In the genomic region with DNA sequence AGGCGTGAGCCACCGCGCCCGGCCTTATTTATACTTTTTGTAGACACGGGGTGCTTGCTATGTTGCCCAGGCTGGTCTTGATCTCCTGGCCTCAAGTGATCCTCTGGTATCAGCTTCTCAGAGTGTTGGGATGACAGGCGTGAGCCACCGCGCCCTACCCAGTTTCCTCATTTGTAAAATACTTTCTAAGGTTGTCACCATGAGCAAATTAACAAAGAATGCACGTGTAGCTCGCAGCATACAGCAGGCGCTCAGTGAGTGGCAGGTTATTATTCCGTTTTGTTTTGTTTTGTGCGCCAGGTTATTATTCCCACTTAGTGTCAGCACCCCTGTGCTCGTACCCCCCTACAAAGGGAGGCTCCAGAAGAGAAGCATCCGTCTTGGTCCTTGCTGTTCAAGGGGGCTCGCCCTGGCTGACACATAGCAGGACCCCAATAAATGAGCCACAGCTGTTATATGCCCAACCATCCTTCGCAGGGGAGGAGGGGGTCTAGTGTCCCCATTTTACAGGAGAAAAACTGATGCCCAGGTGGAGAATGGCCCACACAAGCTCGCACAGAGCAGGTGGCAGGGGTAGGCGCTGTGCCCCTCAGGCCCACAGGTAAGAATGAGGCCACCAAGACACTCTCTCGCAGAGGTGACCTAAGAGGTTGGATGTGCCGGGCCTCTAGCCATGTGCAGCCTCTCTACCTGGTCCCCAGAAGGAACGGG, we compare ENCODE assay signal across 8 cellular contexts. TPM values are rescaled to one million over a fixed set of nuclear protein-coding genes. Genes with fewer than 3 reads are reported as not detected.
DNase-seq lines count a peak whose midpoint lies in the region; ATAC-seq and TF ChIP-seq lines count a peak whose summit lies in the region.

No MANE protein-coding gene starts in this region.

- intact Hi-C loops in heart right ventricle (cut with DNase I) (loop anchor here in 4 of 10 donors (5.0 kb wide), 3 partner anchors 42 to 58 kb away; partner anchors contain the start of genes SMCR8 (in 1 of the 4) and TOP3A (in 1 of the 4)), cardiac septum (cut with DNase I) (loop anchor here (2.0 kb wide), 3 partner anchors 35 to 75 kb away; partner anchors contain the start of genes LLGL1, SMCR8 and TOP3A)

- POLR2A ChIA-PET in activated CD4-positive, alpha-beta memory T cell treated with anti-CD3 and anti-CD28 coated beads, Interleukin-2, amount 10 ng/mL, durations not matched to agents 7 days and 5 days (lab: Charles Lee), result interaction anchor here (2.4 kb wide), 1 partner anchor 9 kb away, joined by 6 read pairs; no protein-coding TSS in a partner anchor

- peak overlapping the region in 9 of 10 donors; percentile 59 to 96 (median 88) for H3K4me3 ChIP-seq in heart right ventricle
- peak overlapping the region; percentile 99; the same call in 1 of the 2 replicates for H3K4me3 ChIP-seq in iPS-18c (ENCODE audit: insufficient read depth, low read depth, low read length)

- H3K36me3 Mint-ChIP-seq in activated CD4-positive, alpha-beta memory T cell treated with anti-CD3 and anti-CD28 coated beads, Interleukin-2, amount 10 ng/mL, durations not matched to agents 7 days and 5 days (ENCODE audit: low read depth), result peaks cover 16% of the 10 kb centered on the region

- peak overlapping the region; percentile 77 for H3K27ac Mint-ChIP-seq in activated CD4-positive, alpha-beta memory T cell treated with anti-CD3 and anti-CD28 coated beads, Interleukin-2, amount 10 ng/mL, durations not matched to agents 7 days and 5 days

- peak overlapping the region in 9 of 10 donors; percentile 92 to 99 (median 97) for H3K27ac ChIP-seq in heart right ventricle
- H3K27ac ChIP-seq in temporal lobe (ENCODE audit: low read depth, low read length), result peak overlapping the region; percentile 83

- CTCF ChIA-PET in activated CD4-positive, alpha-beta memory T cell treated with anti-CD3 and anti-CD28 coated beads, Interleukin-2, amount 10 ng/mL, durations not matched to agents 7 days and 5 days (lab: Charles Lee), result interaction anchor here (1.2 kb wide), 1 partner anchor 8 kb away, joined by 6 read pairs; no protein-coding TSS in a partner anchor

- peak overlapping the region; percentile 75 for H3K4me3 Mint-ChIP-seq in activated CD4-positive, alpha-beta memory T cell treated with anti-CD3 and anti-CD28 coated beads, Interleukin-2, amount 10 ng/mL, durations not matched to agents 7 days and 5 days

- peaks cover 21 to 65% (median 56%) of the 10 kb centered on the region in 9 donors for H3K4me1 ChIP-seq in heart right ventricle

- H3K9me3 ChIP-seq in heart right ventricle (no peaks in the 10 kb centered on the region), iPS-18c (ENCODE audit: control insufficient read depth, insufficient read depth, low read length) (no peaks in the 10 kb centered on the region)

- 67 to 70% methylated on average over 22 of the region's 22 CpGs for WGBS in heart right ventricle, 2 donors

- ATAC-seq in heart right ventricle, result peak in 1 of 8 donors; percentile 0
- ATAC-seq in GM21529 (IDR thresholded peaks at IDR 0.05; ENCODE audit: unreplicated experiment), result no peak

- peaks cover 40% of the 10 kb centered on the region for H3K4me1 Mint-ChIP-seq in activated CD4-positive, alpha-beta memory T cell treated with anti-CD3 and anti-CD28 coated beads, Interleukin-2, amount 10 ng/mL, durations not matched to agents 7 days and 5 days

- peaks cover 3 to 44% (median 33%) of the 10 kb centered on the region in 9 donors for H3K36me3 ChIP-seq in heart right ventricle

- H3K9me3 Mint-ChIP-seq in activated CD4-positive, alpha-beta memory T cell treated with anti-CD3 and anti-CD28 coated beads, Interleukin-2, amount 10 ng/mL, durations not matched to agents 7 days and 5 days, result no peaks in the 10 kb centered on the region

- DNase-seq in heart right ventricle (no peak), cardiac septum (ENCODE audit: low spot score) (no peak)
- no peak for DNase-seq in activated CD4-positive, alpha-beta memory T cell treated with anti-CD3 and anti-CD28 coated beads, Interleukin-2, amount 10 ng/mL, durations not matched to agents 7 days and 5 days
- DNase-seq in activated effector memory CD4-positive, alpha-beta T cell treated with Interleukin-2 at 50 U/mL for 16 hours, result no peak
- no peak for DNase-seq in stimulated activated CD4-positive, alpha-beta T cell treated with anti-CD3 and anti-CD28 coated beads, Interleukin-1b, Interleukin-23, amount 100 ng/mL, for 48 hours

- no peak for TF ChIP-seq CTCF in heart right ventricle (IDR thresholded peaks at IDR 0.05)

- H3K27me3 ChIP-seq in heart right ventricle, result no peaks in the 10 kb centered on the region

- H3K27me3 Mint-ChIP-seq in activated CD4-positive, alpha-beta memory T cell treated with anti-CD3 and anti-CD28 coated beads, Interleukin-2, amount 10 ng/mL, durations not matched to agents 7 days and 5 days, result no peaks in the 10 kb centered on the region

RNA-seq across cellular contexts. Expression of gene MIEF2, which starts 0.7 kb away (rescaled TPM):
- total RNA-seq in heart right ventricle, result 10 to 100 TPM; 23.9 to 43.4 (median 33.5) TPM
- polyA plus RNA-seq in heart right ventricle, result 10 to 100 TPM; 18.9 to 20.6 TPM
- 28.0 TPM for total RNA-seq in cardiac septum
- 10 to 100 TPM in 1 of 2 experiments, 1 to 10 TPM in 1; 9.2 to 10.9 TPM for total RNA-seq in activated CD4-positive, alpha-beta memory T cell treated with anti-CD3 and anti-CD28 coated beads, Interleukin-2, amount 10 ng/mL, durations not matched to agents 7 days and 5 days
- 22.4 TPM for total RNA-seq in temporal lobe

RNA-seq across cellular contexts. Expression of gene FLII, which starts 1.2 kb away (rescaled TPM):
- 100 to 1,000 TPM; 207 to 356 (median 281) TPM for total RNA-seq in heart right ventricle
- polyA plus RNA-seq in heart right ventricle, result 100 to 1,000 TPM; 366 to 469 TPM
- 294 TPM for total RNA-seq in cardiac septum
- 100 to 1,000 TPM; 336 TPM for total RNA-seq in activated CD4-positive, alpha-beta memory T cell treated with anti-CD3 and anti-CD28 coated beads, Interleukin-2, amount 10 ng/mL, durations not matched to agents 7 days and 5 days
- 38.1 TPM for total RNA-seq in temporal lobe

RNA-seq across cellular contexts. Expression of gene LLGL1, which starts 34.3 kb away (rescaled TPM):
- total RNA-seq in heart right ventricle (10 to 100 TPM in 1 of 10 donors, 1 to 10 TPM in 9; 7.2 to 12.4 (median 9.1) TPM), cardiac septum (9.6 TPM), temporal lobe (27.5 TPM)
- 1 to 10 TPM; 5.8 to 5.9 TPM for polyA plus RNA-seq in heart right ventricle
- 10 to 100 TPM; 22.8 to 22.9 TPM for total RNA-seq in activated CD4-positive, alpha-beta memory T cell treated with anti-CD3 and anti-CD28 coated beads, Interleukin-2, amount 10 ng/mL, durations not matched to agents 7 days and 5 days

RNA-seq across cellular contexts. Expression of gene TOP3A, which starts 55.0 kb away (rescaled TPM):
- total RNA-seq in heart right ventricle (10 to 100 TPM in 9 of 10 donors, 1 to 10 TPM in 1; 8.2 to 15.6 (median 13.2) TPM), cardiac septum (14.1 TPM), temporal lobe (28.0 TPM)
- 10 to 100 TPM in 1 of 2 donors, 1 to 10 TPM in 1; 8.5 to 10.8 TPM for polyA plus RNA-seq in heart right ventricle
- total RNA-seq in activated CD4-positive, alpha-beta memory T cell treated with anti-CD3 and anti-CD28 coated beads, Interleukin-2, amount 10 ng/mL, durations not matched to agents 7 days and 5 days, result 10 to 100 TPM; 51.4 to 54.9 TPM

RNA-seq across cellular contexts. Expression of gene SMCR8, which starts 55.3 kb away (rescaled TPM):
- total RNA-seq in heart right ventricle (10 to 100 TPM in 9 of 10 donors, 1 to 10 TPM in 1; 9.5 to 15.7 (median 12.0) TPM), cardiac septum (9.9 TPM), temporal lobe (9.3 TPM)
- polyA plus RNA-seq in heart right ventricle, result 1 to 10 TPM; 2.1 to 2.4 TPM
- total RNA-seq in activated CD4-positive, alpha-beta memory T cell treated with anti-CD3 and anti-CD28 coated beads, Interleukin-2, amount 10 ng/mL, durations not matched to agents 7 days and 5 days, result 10 to 100 TPM; 27.0 to 27.9 TPM
